ENCODE assay signal across 11 cellular contexts in genomic region chrX:72349190-72349589, GRCh38. TPM values are rescaled to one million over a fixed set of nuclear protein-coding genes. Genes with fewer than 3 reads are reported as not detected.
DNase-seq lines count a peak whose midpoint lies in the region; ATAC-seq, FAIRE-seq and TF ChIP-seq lines count a peak whose summit lies in the region.
"Had no signal": no experiment of that assay in that cellular context is flagged by ENCODE, and none has a peak within 500 bp of the region (broad histone marks: within the 10 kb centered on the region; RNA-seq: fewer than 3 reads in every experiment).

No MANE protein-coding gene starts in this region.

- in situ Hi-C loops in GM13976 (cut with MboI; ENCODE audit: low sequenced_read_pairs, unreplicated experiment): no loop called here

- no peaks in the 10 kb centered on the region for H3K9me3 Mint-ChIP-seq in T-helper 1 cell treated with Interleukin-12 subunit alpha and Interleukin-12 subunit beta and Interleukin-4 antibody, amounts not matched to agents 30 μg/mL and 1 μg/mL, for 36 hours

- peak overlapping the region; percentile 34 for H3K27ac Mint-ChIP-seq in T-helper 1 cell treated with Interleukin-12 subunit alpha and Interleukin-12 subunit beta and Interleukin-4 antibody, amounts not matched to agents 30 μg/mL and 1 μg/mL, for 36 hours

- no peak overlapping the region for H3K4me3 ChIP-seq in pancreas

- no peak for TF ChIP-seq POLR2A in erythroblast (IDR thresholded peaks at IDR 0.05; ENCODE audit: low read length)

- no peak overlapping the region for H3K27ac ChIP-seq in pancreas

- no peak overlapping the region for H3K4me3 Mint-ChIP-seq in T-helper 1 cell treated with Interleukin-12 subunit alpha and Interleukin-12 subunit beta and Interleukin-4 antibody, amounts not matched to agents 30 μg/mL and 1 μg/mL, for 36 hours

- no peaks in the 10 kb centered on the region for H3K9me3 ChIP-seq in pancreas

- H3K4me1 Mint-ChIP-seq in T-helper 1 cell treated with Interleukin-12 subunit alpha and Interleukin-12 subunit beta and Interleukin-4 antibody, amounts not matched to agents 30 μg/mL and 1 μg/mL, for 36 hours (ENCODE audit: low read depth): peaks cover 14% of the 10 kb centered on the region

- FAIRE-seq in pancreas (lab: Jason Lieb, UNC): no peak
- FAIRE-seq: urothelium cell line had no signal

- intact Hi-C loops in pancreas (cut with DNase I): no loop called here

- WGBS in pancreas, 2 donors: 62 to 91% methylated on average over 3 of the region's 3 CpGs

- peak; percentile 93 for ATAC-seq in GM19025 (IDR thresholded peaks at IDR 0.05; ENCODE audit: low read depth, unreplicated experiment)
- ATAC-seq in HG02763 (IDR thresholded peaks at IDR 0.05; ENCODE audit: unreplicated experiment): peak; percentile 83
- ATAC-seq in pancreas: no peak
- ATAC-seq in esophagus mucosa: no peak
- ATAC-seq: HCT116 had no signal

- no peaks in the 10 kb centered on the region for H3K4me1 ChIP-seq in pancreas

- no peaks in the 10 kb centered on the region for H3K36me3 ChIP-seq in pancreas

- TF ChIP-seq CTCF in GM13976 (IDR thresholded peaks at IDR 0.05; ENCODE audit: borderline replicate concordance, control extremely low read depth, extremely low read depth, insufficient read depth, missing control alignments): no peak
- TF ChIP-seq CTCF in pancreas (IDR thresholded peaks at IDR 0.05): no peak

- peak; percentile 34 for DNase-seq in GM13976 (ENCODE audit: low spot score)
- DNase-seq in erythroblast (lab: John Stamatoyannopoulos, UW): no peak
- no peak for DNase-seq in pancreas
- no peak for DNase-seq in NCI-H146 (lab: John Stamatoyannopoulos, UW)
- DNase-seq: NCI-H1105 had no signal

- no peaks in the 10 kb centered on the region for H3K27me3 ChIP-seq in pancreas

- no peaks in the 10 kb centered on the region for H3K27me3 Mint-ChIP-seq in T-helper 1 cell treated with Interleukin-12 subunit alpha and Interleukin-12 subunit beta and Interleukin-4 antibody, amounts not matched to agents 30 μg/mL and 1 μg/mL, for 36 hours (ENCODE audit: low read depth)

- H3K36me3 Mint-ChIP-seq in T-helper 1 cell treated with Interleukin-12 subunit alpha and Interleukin-12 subunit beta and Interleukin-4 antibody, amounts not matched to agents 30 μg/mL and 1 μg/mL, for 36 hours (ENCODE audit: low read depth): peaks cover 15% of the 10 kb centered on the region

RNA-seq across cellular contexts. Expression of gene CITED1, which starts 43.5 kb away (rescaled TPM):
- 1 to 10 TPM in 2 of 6 donors, under 1 TPM in 2, not detected in 2; 0.82 to 1.5 (median 1.1) TPM for total RNA-seq in pancreas
- 1 to 10 TPM in 1 of 2 donors, under 1 TPM in 1; 0.49 to 1.4 TPM for polyA plus RNA-seq in pancreas
- not detected for total RNA-seq in esophagus mucosa

Comparison
In these comparisons a context has a peak if more than half of its experiments do, and no peak if none do; other contexts are left out.
1. ATAC-seq: peak in GM19025 (single experiment) and HG02763 (single experiment); none in pancreas (0 of 4) and esophagus mucosa (single experiment).